ENCODE assay signal across 8 cellular contexts in genomic region chr12:53181935-53182334, GRCh38. TPM values are rescaled to one million over a fixed set of nuclear protein-coding genes. Genes with fewer than 3 reads are reported as not detected.
DNase-seq lines count a peak whose midpoint lies in the region; ATAC-seq and TF ChIP-seq lines count a peak whose summit lies in the region.

No MANE protein-coding gene starts in this region.

- H3K4me3 ChIP-seq in GM06990 (replicated peaks; ENCODE audit: low read depth, low read length) (peak overlapping the region; percentile 79), RWPE2 (ENCODE audit: severe bottlenecking) (peak overlapping the region; percentile 50), epithelial cell of esophagus (ENCODE audit: low read length) (peak overlapping the region; percentile 70), psoas muscle (peak overlapping the region; percentile 77)

- WGBS in psoas muscle, 3 donors = 63 to 77% (median 67%) methylated on average over 2 of the region's 2 CpGs

- H3K36me3 ChIP-seq in GM06990 (ENCODE audit: control insufficient read depth, insufficient read depth, low read length) (peaks cover 11% of the 10 kb centered on the region), RWPE2 (ENCODE audit: low read depth) (peaks cover 56% of the 10 kb centered on the region), psoas muscle (ENCODE audit: insufficient read depth in 1 of 2, low read depth in 1 of 2) (peaks cover 0 to 53% of the 10 kb centered on the region in 2 donors)

- no peak for TF ChIP-seq CTCF in GM06990 (IDR thresholded peaks at IDR 0.05; ENCODE audit: insufficient read depth, low read length, poor library complexity, severe bottlenecking)
- TF ChIP-seq CTCF in RWPE2 (IDR thresholded peaks at IDR 0.05; ENCODE audit: poor library complexity, severe bottlenecking) = no peak
- TF ChIP-seq CTCF in epithelial cell of esophagus (IDR thresholded peaks at IDR 0.05; ENCODE audit: insufficient read depth, low read depth, low read length, missing control alignments) = no peak
- TF ChIP-seq CTCF in psoas muscle (IDR thresholded peaks at IDR 0.05) = no peak
- no peak for TF ChIP-seq CTCF in RWPE1 (conservative IDR thresholded peaks at IDR 0.05; ENCODE audit: low read depth)

- ATAC-seq in RWPE2 (ENCODE audit: low read depth) (no peak), psoas muscle (no peak), sciatic nerve (no peak)

- H3K27ac ChIP-seq in RWPE2 (ENCODE audit: poor library complexity, severe bottlenecking) = peak overlapping the region; percentile 78
- H3K27ac ChIP-seq in psoas muscle = peak overlapping the region; percentile 92
- H3K27ac ChIP-seq in RWPE1 = no peak overlapping the region

- H3K9me3 ChIP-seq in RWPE2 (ENCODE audit: severe bottlenecking) (no peaks in the 10 kb centered on the region), psoas muscle (no peaks in the 10 kb centered on the region)

- in situ Hi-C loops in ACHN (cut with HindIII; ENCODE audit: low pct_ligation_motif_present, low pct_unique_long_range_greater_than_20kb, low sequenced_read_pairs) = no loop called here

- CTCF ChIA-PET in RWPE1 (lab: Yijun Ruan, JAX) = interaction anchor here (1.0 kb wide), 1 partner anchor 9 kb away, joined by 4 read pairs; no protein-coding TSS in a partner anchor

- POLR2A ChIA-PET in RWPE1 (lab: Yijun Ruan, JAX; ENCODE audit: low non-redundant PET) = no interaction called here

- intact Hi-C loops in psoas muscle (cut with DNase I) (no loop called here), sciatic nerve (cut with DNase I) (no loop called here)

- H3K27me3 ChIP-seq in GM06990 (replicated peaks; ENCODE audit: control insufficient read depth, insufficient read depth, low read length) (no peaks in the 10 kb centered on the region), RWPE2 (ENCODE audit: insufficient read depth, poor library complexity, severe bottlenecking) (no peaks in the 10 kb centered on the region), psoas muscle (ENCODE audit: insufficient read depth in 3 of 3, low read length in 2 of 3) (no peaks in the 10 kb centered on the region)

- H3K4me1 ChIP-seq in RWPE2 (ENCODE audit: insufficient read depth, poor library complexity, severe bottlenecking) (peaks cover 10% of the 10 kb centered on the region), psoas muscle (peaks cover 41% of the 10 kb centered on the region)

- DNase-seq in GM06990 (ENCODE audit: extremely low read depth, insufficient read length) = no peak
- no peak for DNase-seq in RWPE2 (ENCODE audit: low spot score)
- DNase-seq in epithelial cell of esophagus (ENCODE audit: low read depth) = no peak
- DNase-seq in psoas muscle = no peak
- DNase-seq in ACHN = no peak
- DNase-seq in sciatic nerve (ENCODE audit: low spot score) = no peak
- DNase-seq in RWPE1 (ENCODE audit: low spot score) = no peak
- no peak for DNase-seq in HUDEP-2 (lab: John Stamatoyannopoulos, UW; ENCODE audit: unreplicated experiment in 76 of 76)

RNA-seq across cellular contexts. Expression of gene CSAD, which starts 1.2 kb away (rescaled TPM):
- total RNA-seq in psoas muscle (1 to 10 TPM; 3.9 to 6.6 (median 5.9) TPM), sciatic nerve (81.7 TPM)
- 1 to 10 TPM; 5.5 to 7.8 (median 6.8) TPM for polyA plus RNA-seq in psoas muscle

RNA-seq across cellular contexts. Expression of gene ZNF740, which starts 1.4 kb away (rescaled TPM):
- 10 to 100 TPM; 15.7 to 22.8 (median 19.8) TPM for total RNA-seq in psoas muscle
- polyA plus RNA-seq in psoas muscle = 1 to 10 TPM; 3.3 to 8.8 (median 4.7) TPM
- 51.0 TPM for total RNA-seq in sciatic nerve

RNA-seq across cellular contexts. Expression of gene ITGB7, which starts 25.1 kb away (rescaled TPM):
- total RNA-seq in psoas muscle (1 to 10 TPM in 2 of 4 donors, under 1 TPM in 2; 0.40 to 1.6 (median 0.94) TPM), sciatic nerve (33.4 TPM)
- polyA plus RNA-seq in psoas muscle = under 1 TPM; 0.19 to 0.73 (median 0.35) TPM

RNA-seq across cellular contexts. Expression of gene RARG, which starts 50.1 kb away (rescaled TPM):
- total RNA-seq in psoas muscle = 10 to 100 TPM in 1 of 4 donors, 1 to 10 TPM in 3; 5.0 to 10.7 (median 6.2) TPM
- 10 to 100 TPM in 1 of 3 donors, 1 to 10 TPM in 2; 3.7 to 10.8 (median 8.2) TPM for polyA plus RNA-seq in psoas muscle
- 56.3 TPM for total RNA-seq in sciatic nerve

Comparison
In these comparisons a context has a peak if more than half of its experiments do, and no peak if none do; other contexts are left out.
1. RNA of gene CSAD, which starts 1.2 kb away (total RNA-seq): 81.7 TPM in sciatic nerve (single experiment); 3.9 to 6.6 TPM in psoas muscle; every median in the first group is over 10 times any median in the second.
2. RNA of gene ITGB7, which starts 25.1 kb away (total RNA-seq): 33.4 TPM in sciatic nerve (single experiment); 0.40 to 1.6 TPM in psoas muscle; every median in the first group is over 10 times any median in the second.
3. Peak in every context shown above with its lines, with median percentiles within 50 percentile points of each other: H3K4me3 ChIP-seq.